Comparison of ENCODE assay signal across 25 cellular contexts in genomic region chr16:54212893-54213292, GRCh38.
"Had no signal": no experiment of that assay in that cellular context is flagged by ENCODE, and none has a peak within 500 bp of the region (broad histone marks: within the 10 kb centered on the region; RNA-seq: fewer than 3 reads in every experiment).

No MANE protein-coding gene starts in this region.

- H3K27ac Mint-ChIP-seq: mesothelial cell of epicardium; naive thymus-derived CD4-positive, alpha-beta T cell; nephron had no signal

- H3K36me3 Mint-ChIP-seq: mesothelial cell of epicardium; naive thymus-derived CD4-positive, alpha-beta T cell had no signal

- H3K4me1 Mint-ChIP-seq: naive thymus-derived CD4-positive, alpha-beta T cell had no signal

- ATAC-seq: left cardiac atrium; left lung; mucosa of descending colon; naive thymus-derived CD4-positive, alpha-beta T cell; right cardiac atrium; upper lobe of right lung had no signal

- H3K4me3 Mint-ChIP-seq: mesothelial cell of epicardium; naive thymus-derived CD4-positive, alpha-beta T cell; nephron had no signal

- H3K9me3 Mint-ChIP-seq: mesothelial cell of epicardium, nephron had no signal

- DNase-seq: dorsolateral prefrontal cortex; effector CD4-positive, alpha-beta T cell; foreskin melanocyte; glutamatergic neuron; heart right ventricle; hippocampal formation; left cardiac atrium; left lung; mesenchymal stem cell; mucosa of descending colon; naive thymus-derived CD4-positive, alpha-beta T cell; nucleus accumbens; right cardiac atrium; sigmoid colon; small intestine; stimulated activated CD4-positive, alpha-beta T cell treated with anti-CD3 and anti-CD28 coated beads, Interleukin-15, amount 100 ng/mL, for 24 hours; stimulated activated CD4-positive, alpha-beta T cell treated with anti-CD3 and anti-CD28 coated beads, Interleukin-2, amount 100 ng/mL, for 48 hours; stimulated activated CD8-positive, alpha-beta memory T cell treated with anti-CD3 and anti-CD28 coated beads, Interleukin-4, amount 100 ng/mL, for 48 hours; stimulated activated naive CD4-positive, alpha-beta T cell treated with Interleukin-2 at 50 U/mL for 16 hours; stomach; substantia nigra; upper lobe of right lung; uterus had no signal
